Comparison of ENCODE assay signal across 3 cellular contexts in genomic region chr7:84730864-84731263, GRCh38.
DNase-seq lines count a peak whose midpoint lies in the region; ATAC-seq, FAIRE-seq and TF ChIP-seq lines count a peak whose summit lies in the region.
"Not testable (repeated sequence)": the region's sequence is repeated elsewhere in the genome, so short reads cannot be mapped to it uniquely, and the experiment has no call there.

No MANE protein-coding gene starts in this region.

- H3K4me2 ChIP-seq in A549: not testable (repeated sequence)

- H3K36me3 Mint-ChIP-seq in WTC11: not testable (repeated sequence)

- H3K27ac Mint-ChIP-seq in WTC11: not testable (repeated sequence)

- TF ChIP-seq POLR2A in A549 (IDR thresholded peaks at IDR 0.05; ENCODE audit: low read length): not testable (repeated sequence)

- not testable (repeated sequence) for TF ChIP-seq EP300 in A549 (IDR thresholded peaks at IDR 0.05)

- peaks cover 21% of the 10 kb centered on the region for H3K9me3 Mint-ChIP-seq in WTC11

- not testable (repeated sequence) for H3K4me1 ChIP-seq in A549; HEK293 (ENCODE audit: control insufficient read depth, insufficient read depth, low read length)

- H3K4me3 ChIP-seq in A549; HEK293 (ENCODE audit: low read depth, low read length): not testable (repeated sequence)

- not testable (repeated sequence) for FAIRE-seq in A549 (lab: Jason Lieb, UNC)

- 89% methylated on average over 4 of the region's 4 CpGs for WGBS in A549 (ENCODE audit: missing lambda C conversion rate)

- H3K27me3 Mint-ChIP-seq in WTC11 (ENCODE audit: low read depth): not testable (repeated sequence)

- H3K4me1 Mint-ChIP-seq in WTC11: not testable (repeated sequence)

- not testable (repeated sequence) for H3K36me3 ChIP-seq in HEK293 (ENCODE audit: control insufficient read depth in 2 of 2, insufficient read depth in 1 of 2, low read length in 2 of 2)

- not testable (repeated sequence) for TF ChIP-seq CTCF in A549 (IDR thresholded peaks at IDR 0.05); HEK293 (tag by site-specific recombination; IDR thresholded peaks at IDR 0.05); WTC11 (IDR thresholded peaks at IDR 0.05)

- not testable (repeated sequence) for H3K27ac ChIP-seq in A549; HEK293 (ENCODE audit: extremely low read depth, low read depth, low read length)

- not testable (repeated sequence) for H3K4me3 Mint-ChIP-seq in WTC11

- CTCF ChIA-PET in A549 (lab: Yijun Ruan, JAX); HEK293 (lab: Yijun Ruan, JAX); WTC11 (lab: Charles Lee): not testable (repeated sequence)

- H3K9me3 ChIP-seq in A549; HEK293 (ENCODE audit: control insufficient read depth, insufficient read depth, low read depth, low read length): not testable (repeated sequence)

- POLR2A ChIA-PET in A549 (lab: Yijun Ruan, JAX); HEK293 (lab: Yijun Ruan, JAX); WTC11 (lab: Charles Lee): not testable (repeated sequence)

- not testable (repeated sequence) for ATAC-seq in A549, WTC11

- DNase-seq in A549 (ENCODE audit: low read depth in 1 of 2, low spot score in 1 of 2); WTC11 (ENCODE audit: low spot score): not testable (repeated sequence)

- TF ChIP-seq RAD21 in A549 (conservative IDR thresholded peaks at IDR 0.05 in 1 of 2, IDR thresholded peaks at IDR 0.05 in 1 of 2): not testable (repeated sequence)

TF ChIP-seq in A549, 52 proteins besides CTCF, POLR2A, EP300 and RAD21:
- peak; percentile 48 for TF ChIP-seq ZC3H11A (IDR thresholded peaks at IDR 0.05)

TF ChIP-seq in HEK293, 187 proteins besides CTCF, POLR2A, EP300 and RAD21 (continues in another document):
- TF ChIP-seq ZNF555 (tag by site-specific recombination; conservative IDR thresholded peaks at IDR 0.05) (peak; percentile 31), ZBTB8A (tag by site-specific recombination; IDR thresholded peaks at IDR 0.05) (0 out of 2 replicates have a peak, but pooled peaks have one; percentile 23), ZNF394 (tag by site-specific recombination; IDR thresholded peaks at IDR 0.05; ENCODE audit: borderline replicate concordance) (peak; percentile 41; the same call in 1 of the 2 replicates), ZNF426 (tag by site-specific recombination; IDR thresholded peaks at IDR 0.05) (peak; percentile 45), REST (tag by site-specific recombination; IDR thresholded peaks at IDR 0.05) (0 out of 2 replicates have a peak, but pooled peaks have one; percentile 24), ZNF623 (tag by site-specific recombination; IDR thresholded peaks at IDR 0.05) (0 out of 2 replicates have a peak, but pooled peaks have one; percentile 19)

TF ChIP-seq in WTC11, 78 proteins besides CTCF, POLR2A, EP300 and RAD21:
- peak; percentile 76; the same call in 1 of the 2 replicates for TF ChIP-seq HMGA2 (CRISPR knock-in tag; IDR thresholded peaks at IDR 0.05)
TF ChIP-seq in WTC11: peak in this region for 1; not testable (repeated sequence) for 77.
